8 cellular contexts compared by ENCODE assay signal in genomic region chr18:35040988-35041751, GRCh38. TPM values are rescaled to one million over a fixed set of nuclear protein-coding genes. Genes with fewer than 3 reads are reported as not detected.
DNase-seq lines count a peak whose midpoint lies in the region; ATAC-seq, FAIRE-seq and TF ChIP-seq lines count a peak whose summit lies in the region.

MAPRE2 (plus strand) TSS chr18:35041413; CDS start chr18:35041540, 127 bp downstream.

- H4K20me1 ChIP-seq in keratinocyte (ENCODE audit: control insufficient read depth, extremely low read depth, insufficient read depth, low read length): no peaks in the 10 kb centered on the region

- peak within 1 kb of the TSS; percentile 68 for H3K27ac ChIP-seq in keratinocyte (ENCODE audit: control insufficient read depth, insufficient read depth, low read length)

- H3K36me3 ChIP-seq in keratinocyte (ENCODE audit: control insufficient read depth in 2 of 2, extremely low read depth in 1 of 2, insufficient read depth in 2 of 2, low read length in 2 of 2): no peaks in the 10 kb centered on the region

- H3K79me2 ChIP-seq in keratinocyte (ENCODE audit: control insufficient read depth, insufficient read depth, low read length): no peaks in the 10 kb centered on the region

- H3K9me3 ChIP-seq in keratinocyte (ENCODE audit: control insufficient read depth, low read depth, low read length): no peaks in the 10 kb centered on the region

- peak; percentile 94 for DNase-seq in AG09319 (ENCODE audit: extremely low read depth, low read depth)
- peak; percentile 92 for DNase-seq in NCI-H446 treated with DMSO at 0.1 percent for 48 hours (lab: John Stamatoyannopoulos, UW)
- DNase-seq in activated CD4-positive, CD25-positive, alpha-beta regulatory T cell treated with anti-CD3 and anti-CD28 coated beads, Interleukin-2, amount 50 U/mL, for 72 hours: peak; percentile 100
- peak; percentile 90 to 91 for DNase-seq in cerebellar nuclear complex (lab: John Stamatoyannopoulos, UW)
- peak; percentile 64 for DNase-seq in keratinocyte (ENCODE audit: low read depth, low spot score)
- DNase-seq in stimulated activated CD4-positive, alpha-beta T cell treated with anti-CD3 and anti-CD28 coated beads, Interleukin-15, amount 100 ng/mL, for 1 hour (ENCODE audit: low read depth in 1 of 2, low spot score in 1 of 2): peak; percentile 98 to 99

- no peaks in the 10 kb centered on the region for H3K27me3 ChIP-seq in keratinocyte (ENCODE audit: control insufficient read depth, extremely low read depth, insufficient read depth, low read length)

- dilution Hi-C loops in keratinocyte (cut with MboI; ENCODE audit: extremely low pct_ligation_motif_present, low sequenced_read_pairs): no loop called here

- H3K4me1 ChIP-seq in keratinocyte (ENCODE audit: control insufficient read depth, extremely low read depth, insufficient read depth, low read length): peaks cover 14% of the 10 kb centered on the region

- H2AFZ ChIP-seq in keratinocyte (ENCODE audit: control insufficient read depth, low read length): peak within 1 kb of the TSS; percentile 96

- peak within 1 kb of the TSS; percentile 85 for H3K4me2 ChIP-seq in keratinocyte (ENCODE audit: control insufficient read depth, extremely low read depth, insufficient read depth, low read depth, low read length)

- FAIRE-seq in keratinocyte (lab: Jason Lieb, UNC): peak; percentile 9

- H3K9ac ChIP-seq in keratinocyte (ENCODE audit: control insufficient read depth, extremely low read depth, insufficient read depth, low read length): peak within 1 kb of the TSS; percentile 75

- ATAC-seq in GM19035 (IDR thresholded peaks at IDR 0.05; ENCODE audit: unreplicated experiment) (peak; percentile 80), HG03354 (IDR thresholded peaks at IDR 0.05; ENCODE audit: poor library complexity, severe bottlenecking, unreplicated experiment) (peak; percentile 87)

- TF ChIP-seq CTCF in AG09319 (IDR thresholded peaks at IDR 0.05; ENCODE audit: low read depth, low read length): no peak; the same call in 1 of the 2 replicates
- TF ChIP-seq CTCF in keratinocyte (optimal IDR thresholded peaks at IDR 0.05 in 1 of 3, IDR thresholded peaks at IDR 0.05 in 1 of 3, conservative IDR thresholded peaks at IDR 0.05 in 1 of 3; ENCODE audit: extremely low read depth in 1 of 3, insufficient read depth in 2 of 3, low read length in 3 of 3): no peak

- peak within 1 kb of the TSS; percentile 61 to 81 (median 77) for H3K4me3 ChIP-seq in keratinocyte (ENCODE audit: control insufficient read depth in 2 of 3, extremely low read depth in 1 of 3, insufficient read depth in 2 of 3, low read depth in 1 of 3, low read length in 3 of 3)

- no peaks in the 10 kb centered on the region for H3K9me1 ChIP-seq in keratinocyte (ENCODE audit: control insufficient read depth, extremely low read depth, insufficient read depth, low read length)

RNA-seq across cellular contexts. Expression of gene MAPRE2, which starts in this region (rescaled TPM):
- polyA plus RNA-seq in keratinocyte: 8.6 to 18.7 TPM (median 14.2 TPM) in 3 replicates
- 9.0 TPM for polyA plus RNA-seq in keratinocyte (2011; ENCODE audit: low read depth)
- polyA plus RNA-seq in keratinocyte (2011; cell fraction: cytosol; rRNA removed): 15.0 and 27.6 TPM in 2 replicates
- 13.2 and 16.7 TPM in 2 replicates for polyA plus RNA-seq in keratinocyte (2011; cell fraction: nucleus; rRNA removed)
- 6.8 and 8.5 TPM in 2 replicates for polyA plus RNA-seq in keratinocyte (2012; ENCODE audit: low replicate concordance)
- polyA minus RNA-seq in keratinocyte: 9.3 to 15.2 TPM (median 10.5 TPM) in 3 replicates
- polyA minus RNA-seq in keratinocyte (2011; cell fraction: cytosol; rRNA and poly(A)+ RNA removed): 13.0 TPM
- polyA minus RNA-seq in keratinocyte (2011; cell fraction: nucleus; rRNA and poly(A)+ RNA removed): 8.5 and 12.6 TPM in 2 replicates

Comparison
In these comparisons a context has a peak if more than half of its experiments do, and no peak if none do; other contexts are left out.
1. Peak in every context shown above with its lines: DNase-seq, ATAC-seq, H3K4me3 ChIP-seq and H3K27ac ChIP-seq.